Comparison of ENCODE assay signal across 1 cellular context in the genomic region with DNA sequence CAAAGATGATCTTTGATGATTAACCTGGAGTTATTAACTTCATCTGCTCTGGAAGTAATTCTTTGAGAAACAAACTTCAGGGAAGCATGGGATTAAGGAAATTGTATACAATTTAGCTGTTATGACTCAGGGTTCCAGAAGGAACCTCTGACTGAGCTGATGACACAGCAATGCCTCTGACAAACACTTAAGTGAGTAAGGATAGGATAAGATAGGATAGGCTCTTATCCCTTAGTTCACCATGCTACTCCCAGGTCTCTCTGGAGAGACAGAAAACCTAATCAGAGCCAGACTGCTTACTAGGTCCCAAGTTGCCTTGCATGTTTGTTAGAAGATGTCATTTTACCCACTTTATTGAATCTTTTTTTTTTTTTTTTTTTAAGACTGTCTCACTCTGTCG.
TF ChIP-seq lines count a peak whose summit lies in the region.

No MANE protein-coding gene starts in this region.

TF ChIP-seq in K562, 482 proteins besides CTCF, POLR2A, EP300 and RAD21 (continued from another document and continues in another):
- TF ChIP-seq, protein P1, sequence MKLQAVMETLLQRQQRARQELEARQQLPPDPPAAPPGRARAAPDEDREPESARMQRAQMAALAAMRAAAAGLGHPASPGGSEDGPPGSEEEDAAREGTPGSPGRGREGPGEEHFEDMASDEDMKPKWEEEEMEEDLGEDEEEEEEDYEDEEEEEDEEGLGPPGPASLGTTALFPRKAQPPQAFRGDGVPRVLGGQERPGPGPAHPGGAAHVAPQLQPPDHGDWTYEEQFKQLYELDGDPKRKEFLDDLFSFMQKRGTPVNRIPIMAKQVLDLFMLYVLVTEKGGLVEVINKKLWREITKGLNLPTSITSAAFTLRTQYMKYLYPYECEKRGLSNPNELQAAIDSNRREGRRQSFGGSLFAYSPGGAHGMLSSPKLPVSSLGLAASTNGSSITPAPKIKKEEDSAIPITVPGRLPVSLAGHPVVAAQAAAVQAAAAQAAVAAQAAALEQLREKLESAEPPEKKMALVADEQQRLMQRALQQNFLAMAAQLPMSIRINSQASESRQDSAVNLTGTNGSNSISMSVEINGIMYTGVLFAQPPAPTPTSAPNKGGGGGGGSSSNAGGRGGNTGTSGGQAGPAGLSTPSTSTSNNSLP (IDR thresholded peaks at IDR 0.05; ENCODE audit: borderline replicate concordance, low read depth, low read length) = 0 out of 2 replicates have a peak, but pooled peaks have one; percentile 23
- TF ChIP-seq POLR2AphosphoS5 (IDR thresholded peaks at IDR 0.05; ENCODE audit: control insufficient read depth, insufficient read depth, low read depth, low read length) (peak; percentile 75), HCFC1 (IDR thresholded peaks at IDR 0.05; ENCODE audit: low read depth, low read length) (no peak), ZNF668 (CRISPR knock-in tag; IDR thresholded peaks at IDR 0.05) (no peak), GATA2 (CRISPR knock-in tag; IDR thresholded peaks at IDR 0.05) (peak; percentile 68), SOX6 (IDR thresholded peaks at IDR 0.05) (peak; percentile 69), ESRRA (IDR thresholded peaks at IDR 0.05; ENCODE audit: borderline replicate concordance, low read depth) (no peak), PTRF (tag; IDR thresholded peaks at IDR 0.05) (no peak), RCOR1 (IDR thresholded peaks at IDR 0.05; ENCODE audit: borderline replicate concordance in 1 of 2, low read depth in 2 of 2, low read length in 2 of 2) (peak; percentile 71 to 88; a peak in 3 of 4 replicates), CBFA2T3 (IDR thresholded peaks at IDR 0.05) (peak; percentile 94), MEF2A (IDR thresholded peaks at IDR 0.05; ENCODE audit: control insufficient read depth, low read depth, low read length) (peak; percentile 66), TBL1XR1 (IDR thresholded peaks at IDR 0.05; ENCODE audit: low read length in 2 of 2) (peak in 1 of 2 experiments; percentile 60; a peak in 1 of 4 replicates), NFIX (CRISPR knock-in tag; IDR thresholded peaks at IDR 0.05; ENCODE audit: low read depth) (no peak), ZNF41 (CRISPR knock-in tag; conservative IDR thresholded peaks at IDR 0.05) (no peak), JUN (IDR thresholded peaks at IDR 0.05; ENCODE audit: borderline replicate concordance, low read depth, low read length) (peak; percentile 81), JUN (CRISPR knock-in tag; IDR thresholded peaks at IDR 0.05; ENCODE audit: borderline replicate concordance) (no peak), KLF6 (CRISPR knock-in tag; IDR thresholded peaks at IDR 0.05; ENCODE audit: borderline replicate concordance) (no peak), FOXM1 (IDR thresholded peaks at IDR 0.05; ENCODE audit: low read depth) (no peak), FOXM1 (CRISPR knock-in tag; IDR thresholded peaks at IDR 0.05; ENCODE audit: low read depth) (no peak), SMARCE1 (IDR thresholded peaks at IDR 0.05) (peak; percentile 94), CCNT2 (IDR thresholded peaks at IDR 0.05; ENCODE audit: borderline replicate concordance, extremely low read depth, insufficient read length, low read depth, low read length) (peak; percentile 78), STAT5A (IDR thresholded peaks at IDR 0.05; ENCODE audit: borderline replicate concordance, low read length) (peak; percentile 68), MEIS2 (IDR thresholded peaks at IDR 0.05; ENCODE audit: partially characterized antibody) (peak; percentile 35), NFIC (IDR thresholded peaks at IDR 0.05) (peak; percentile 60), RHOXF2B (CRISPR knock-in tag; conservative IDR thresholded peaks at IDR 0.05) (no peak), MTF1 (CRISPR knock-in tag; IDR thresholded peaks at IDR 0.05; ENCODE audit: borderline replicate concordance) (no peak), ARID1B (IDR thresholded peaks at IDR 0.05) (peak; percentile 92), ZNF316 (IDR thresholded peaks at IDR 0.05) (peak; percentile 93), SMAD4 (CRISPR knock-in tag; conservative IDR thresholded peaks at IDR 0.05) (0 out of 2 replicates have a peak, but pooled peaks have one; percentile 51), PHF21A (IDR thresholded peaks at IDR 0.05; ENCODE audit: borderline replicate concordance, low read depth) (peak; percentile 16; the same call in 1 of the 2 replicates), ZKSCAN8 (CRISPR knock-in tag; IDR thresholded peaks at IDR 0.05) (peak; percentile 87)
- TF ChIP-seq, protein P2, sequence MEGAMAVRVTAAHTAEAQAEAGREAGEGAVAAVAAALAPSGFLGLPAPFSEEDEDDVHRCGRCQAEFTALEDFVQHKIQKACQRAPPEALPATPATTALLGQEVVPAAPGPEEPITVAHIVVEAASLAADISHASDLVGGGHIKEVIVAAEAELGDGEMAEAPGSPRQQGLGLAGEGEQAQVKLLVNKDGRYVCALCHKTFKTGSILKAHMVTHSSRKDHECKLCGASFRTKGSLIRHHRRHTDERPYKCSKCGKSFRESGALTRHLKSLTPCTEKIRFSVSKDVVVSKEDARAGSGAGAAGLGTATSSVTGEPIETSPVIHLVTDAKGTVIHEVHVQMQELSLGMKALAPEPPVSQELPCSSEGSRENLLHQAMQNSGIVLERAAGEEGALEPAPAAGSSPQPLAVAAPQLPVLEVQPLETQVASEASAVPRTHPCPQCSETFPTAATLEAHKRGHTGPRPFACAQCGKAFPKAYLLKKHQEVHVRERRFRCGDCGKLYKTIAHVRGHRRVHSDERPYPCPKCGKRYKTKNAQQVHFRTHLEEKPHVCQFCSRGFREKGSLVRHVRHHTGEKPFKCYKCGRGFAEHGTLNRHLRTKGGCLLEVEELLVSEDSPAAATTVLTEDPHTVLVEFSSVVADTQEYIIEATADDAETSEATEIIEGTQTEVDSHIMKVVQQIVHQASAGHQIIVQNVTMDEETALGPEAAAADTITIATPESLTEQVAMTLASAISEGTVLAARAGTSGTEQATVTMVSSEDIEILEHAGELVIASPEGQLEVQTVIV (CRISPR knock-in tag; IDR thresholded peaks at IDR 0.05; ENCODE audit: borderline replicate concordance) = no peak
- TF ChIP-seq, protein P3, sequence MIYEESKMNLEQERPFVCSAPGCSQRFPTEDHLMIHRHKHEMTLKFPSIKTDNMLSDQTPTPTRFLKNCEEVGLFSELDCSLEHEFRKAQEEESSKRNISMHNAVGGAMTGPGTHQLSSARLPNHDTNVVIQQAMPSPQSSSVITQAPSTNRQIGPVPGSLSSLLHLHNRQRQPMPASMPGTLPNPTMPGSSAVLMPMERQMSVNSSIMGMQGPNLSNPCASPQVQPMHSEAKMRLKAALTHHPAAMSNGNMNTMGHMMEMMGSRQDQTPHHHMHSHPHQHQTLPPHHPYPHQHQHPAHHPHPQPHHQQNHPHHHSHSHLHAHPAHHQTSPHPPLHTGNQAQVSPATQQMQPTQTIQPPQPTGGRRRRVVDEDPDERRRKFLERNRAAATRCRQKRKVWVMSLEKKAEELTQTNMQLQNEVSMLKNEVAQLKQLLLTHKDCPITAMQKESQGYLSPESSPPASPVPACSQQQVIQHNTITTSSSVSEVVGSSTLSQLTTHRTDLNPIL (CRISPR knock-in tag; IDR thresholded peaks at IDR 0.05) = no peak
- TF ChIP-seq, protein P4, sequence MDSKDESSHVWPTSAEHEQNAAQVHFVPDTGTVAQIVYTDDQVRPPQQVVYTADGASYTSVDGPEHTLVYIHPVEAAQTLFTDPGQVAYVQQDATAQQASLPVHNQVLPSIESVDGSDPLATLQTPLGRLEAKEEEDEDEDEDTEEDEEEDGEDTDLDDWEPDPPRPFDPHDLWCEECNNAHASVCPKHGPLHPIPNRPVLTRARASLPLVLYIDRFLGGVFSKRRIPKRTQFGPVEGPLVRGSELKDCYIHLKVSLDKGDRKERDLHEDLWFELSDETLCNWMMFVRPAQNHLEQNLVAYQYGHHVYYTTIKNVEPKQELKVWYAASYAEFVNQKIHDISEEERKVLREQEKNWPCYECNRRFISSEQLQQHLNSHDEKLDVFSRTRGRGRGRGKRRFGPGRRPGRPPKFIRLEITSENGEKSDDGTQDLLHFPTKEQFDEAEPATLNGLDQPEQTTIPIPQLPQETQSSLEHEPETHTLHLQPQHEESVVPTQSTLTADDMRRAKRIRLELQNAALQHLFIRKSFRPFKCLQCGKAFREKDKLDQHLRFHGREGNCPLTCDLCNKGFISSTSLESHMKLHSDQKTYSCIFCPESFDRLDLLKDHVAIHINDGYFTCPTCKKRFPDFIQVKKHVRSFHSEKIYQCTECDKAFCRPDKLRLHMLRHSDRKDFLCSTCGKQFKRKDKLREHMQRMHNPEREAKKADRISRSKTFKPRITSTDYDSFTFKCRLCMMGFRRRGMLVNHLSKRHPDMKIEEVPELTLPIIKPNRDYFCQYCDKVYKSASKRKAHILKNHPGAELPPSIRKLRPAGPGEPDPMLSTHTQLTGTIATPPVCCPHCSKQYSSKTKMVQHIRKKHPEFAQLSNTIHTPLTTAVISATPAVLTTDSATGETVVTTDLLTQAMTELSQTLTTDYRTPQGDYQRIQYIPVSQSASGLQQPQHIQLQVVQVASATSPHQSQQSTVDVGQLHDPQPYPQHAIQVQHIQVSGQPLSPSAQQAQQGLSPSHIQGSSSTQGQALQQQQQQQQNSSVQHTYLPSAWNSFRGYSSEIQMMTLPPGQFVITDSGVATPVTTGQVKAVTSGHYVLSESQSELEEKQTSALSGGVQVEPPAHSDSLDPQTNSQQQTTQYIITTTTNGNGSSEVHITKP (IDR thresholded peaks at IDR 0.05; ENCODE audit: partially characterized antibody) = no peak
- TF ChIP-seq, protein P5, sequence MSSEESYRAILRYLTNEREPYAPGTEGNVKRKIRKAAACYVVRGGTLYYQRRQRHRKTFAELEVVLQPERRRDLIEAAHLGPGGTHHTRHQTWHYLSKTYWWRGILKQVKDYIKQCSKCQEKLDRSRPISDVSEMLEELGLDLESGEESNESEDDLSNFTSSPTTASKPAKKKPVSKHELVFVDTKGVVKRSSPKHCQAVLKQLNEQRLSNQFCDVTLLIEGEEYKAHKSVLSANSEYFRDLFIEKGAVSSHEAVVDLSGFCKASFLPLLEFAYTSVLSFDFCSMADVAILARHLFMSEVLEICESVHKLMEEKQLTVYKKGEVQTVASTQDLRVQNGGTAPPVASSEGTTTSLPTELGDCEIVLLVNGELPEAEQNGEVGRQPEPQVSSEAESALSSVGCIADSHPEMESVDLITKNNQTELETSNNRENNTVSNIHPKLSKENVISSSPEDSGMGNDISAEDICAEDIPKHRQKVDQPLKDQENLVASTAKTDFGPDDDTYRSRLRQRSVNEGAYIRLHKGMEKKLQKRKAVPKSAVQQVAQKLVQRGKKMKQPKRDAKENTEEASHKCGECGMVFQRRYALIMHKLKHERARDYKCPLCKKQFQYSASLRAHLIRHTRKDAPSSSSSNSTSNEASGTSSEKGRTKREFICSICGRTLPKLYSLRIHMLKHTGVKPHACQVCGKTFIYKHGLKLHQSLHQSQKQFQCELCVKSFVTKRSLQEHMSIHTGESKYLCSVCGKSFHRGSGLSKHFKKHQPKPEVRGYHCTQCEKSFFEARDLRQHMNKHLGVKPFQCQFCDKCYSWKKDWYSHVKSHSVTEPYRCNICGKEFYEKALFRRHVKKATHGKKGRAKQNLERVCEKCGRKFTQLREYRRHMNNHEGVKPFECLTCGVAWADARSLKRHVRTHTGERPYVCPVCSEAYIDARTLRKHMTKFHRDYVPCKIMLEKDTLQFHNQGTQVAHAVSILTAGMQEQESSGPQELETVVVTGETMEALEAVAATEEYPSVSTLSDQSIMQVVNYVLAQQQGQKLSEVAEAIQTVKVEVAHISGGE (CRISPR knock-in tag; IDR thresholded peaks at IDR 0.05) = no peak
- TF ChIP-seq, protein P6, sequence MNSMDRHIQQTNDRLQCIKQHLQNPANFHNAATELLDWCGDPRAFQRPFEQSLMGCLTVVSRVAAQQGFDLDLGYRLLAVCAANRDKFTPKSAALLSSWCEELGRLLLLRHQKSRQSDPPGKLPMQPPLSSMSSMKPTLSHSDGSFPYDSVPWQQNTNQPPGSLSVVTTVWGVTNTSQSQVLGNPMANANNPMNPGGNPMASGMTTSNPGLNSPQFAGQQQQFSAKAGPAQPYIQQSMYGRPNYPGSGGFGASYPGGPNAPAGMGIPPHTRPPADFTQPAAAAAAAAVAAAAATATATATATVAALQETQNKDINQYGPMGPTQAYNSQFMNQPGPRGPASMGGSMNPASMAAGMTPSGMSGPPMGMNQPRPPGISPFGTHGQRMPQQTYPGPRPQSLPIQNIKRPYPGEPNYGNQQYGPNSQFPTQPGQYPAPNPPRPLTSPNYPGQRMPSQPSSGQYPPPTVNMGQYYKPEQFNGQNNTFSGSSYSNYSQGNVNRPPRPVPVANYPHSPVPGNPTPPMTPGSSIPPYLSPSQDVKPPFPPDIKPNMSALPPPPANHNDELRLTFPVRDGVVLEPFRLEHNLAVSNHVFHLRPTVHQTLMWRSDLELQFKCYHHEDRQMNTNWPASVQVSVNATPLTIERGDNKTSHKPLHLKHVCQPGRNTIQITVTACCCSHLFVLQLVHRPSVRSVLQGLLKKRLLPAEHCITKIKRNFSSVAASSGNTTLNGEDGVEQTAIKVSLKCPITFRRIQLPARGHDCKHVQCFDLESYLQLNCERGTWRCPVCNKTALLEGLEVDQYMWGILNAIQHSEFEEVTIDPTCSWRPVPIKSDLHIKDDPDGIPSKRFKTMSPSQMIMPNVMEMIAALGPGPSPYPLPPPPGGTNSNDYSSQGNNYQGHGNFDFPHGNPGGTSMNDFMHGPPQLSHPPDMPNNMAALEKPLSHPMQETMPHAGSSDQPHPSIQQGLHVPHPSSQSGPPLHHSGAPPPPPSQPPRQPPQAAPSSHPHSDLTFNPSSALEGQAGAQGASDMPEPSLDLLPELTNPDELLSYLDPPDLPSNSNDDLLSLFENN (IDR thresholded peaks at IDR 0.05; ENCODE audit: low read depth in 2 of 2, low read length in 2 of 2) = 0 out of 4 replicates have a peak, but pooled peaks of 1 of the 2 experiments have one; percentile 53
- TF ChIP-seq, protein P7, sequence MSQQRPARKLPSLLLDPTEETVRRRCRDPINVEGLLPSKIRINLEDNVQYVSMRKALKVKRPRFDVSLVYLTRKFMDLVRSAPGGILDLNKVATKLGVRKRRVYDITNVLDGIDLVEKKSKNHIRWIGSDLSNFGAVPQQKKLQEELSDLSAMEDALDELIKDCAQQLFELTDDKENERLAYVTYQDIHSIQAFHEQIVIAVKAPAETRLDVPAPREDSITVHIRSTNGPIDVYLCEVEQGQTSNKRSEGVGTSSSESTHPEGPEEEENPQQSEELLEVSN (IDR thresholded peaks at IDR 0.05; ENCODE audit: borderline replicate concordance in 1 of 2, extremely low read depth in 1 of 2, insufficient read depth in 1 of 2, insufficient read length in 1 of 2, low read depth in 1 of 2, low read length in 1 of 2, poor library complexity in 1 of 2, severe bottlenecking in 1 of 2) = no peak
- TF ChIP-seq, protein P8, sequence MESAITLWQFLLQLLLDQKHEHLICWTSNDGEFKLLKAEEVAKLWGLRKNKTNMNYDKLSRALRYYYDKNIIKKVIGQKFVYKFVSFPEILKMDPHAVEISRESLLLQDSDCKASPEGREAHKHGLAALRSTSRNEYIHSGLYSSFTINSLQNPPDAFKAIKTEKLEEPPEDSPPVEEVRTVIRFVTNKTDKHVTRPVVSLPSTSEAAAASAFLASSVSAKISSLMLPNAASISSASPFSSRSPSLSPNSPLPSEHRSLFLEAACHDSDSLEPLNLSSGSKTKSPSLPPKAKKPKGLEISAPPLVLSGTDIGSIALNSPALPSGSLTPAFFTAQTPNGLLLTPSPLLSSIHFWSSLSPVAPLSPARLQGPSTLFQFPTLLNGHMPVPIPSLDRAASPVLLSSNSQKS (CRISPR knock-in tag; IDR thresholded peaks at IDR 0.05) = no peak
